Comparison of ENCODE assay signal across 22 cellular contexts in the genomic region with DNA sequence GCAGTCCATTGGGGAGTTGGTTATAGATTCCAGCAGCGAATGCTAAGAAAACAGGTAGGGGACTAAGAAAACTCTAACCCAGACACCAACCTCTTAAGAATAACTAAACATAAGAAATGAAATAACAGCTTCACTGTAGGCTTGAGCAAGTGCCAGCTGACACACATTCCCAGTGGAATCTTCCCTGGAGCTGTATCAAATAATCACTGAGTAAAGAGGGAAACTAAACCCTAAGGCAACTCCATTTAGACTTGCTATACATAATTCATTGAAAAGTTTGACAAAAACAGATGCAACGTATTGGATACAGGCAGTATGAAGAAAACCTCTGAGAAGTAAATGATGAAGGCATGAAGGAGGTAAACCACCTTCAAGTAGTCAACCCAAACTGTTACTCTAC.
A peak's percentile ranks its signal among the peaks of the same experiment; 100 is the strongest.
DNase-seq lines count a peak whose midpoint lies in the region; ATAC-seq, FAIRE-seq and TF ChIP-seq lines count a peak whose summit lies in the region.
"Had no signal": no experiment of that assay in that cellular context is flagged by ENCODE, and none has a peak within 500 bp of the region (broad histone marks: within the 10 kb centered on the region; RNA-seq: fewer than 3 reads in every experiment).

No MANE protein-coding gene starts in this region.

- H4K5ac ChIP-seq in IMR-90 (ENCODE audit: low read depth, low read length), result no peak overlapping the region

- H3K9ac ChIP-seq in IMR-90 (ENCODE audit: low read depth, low read length), result no peak overlapping the region
- H3K9ac ChIP-seq: KMS-11 had no signal

- no CpG with 5 or more reads among the region's 2 CpGs for WGBS in IMR-90 (ENCODE audit: extremely low coverage in 2 of 2, insufficient read length in 1 of 2), 2 experiments
- WGBS in thyroid gland, 2 donors, result 29 to 32% methylated on average over 2 of the region's 2 CpGs

- no peak overlapping the region for H4K91ac ChIP-seq in IMR-90 (ENCODE audit: insufficient read depth, low read depth, low read length)

- H3K4me3 ChIP-seq in IMR-90 (ENCODE audit: insufficient read depth, low read depth, low read length) (no peak overlapping the region), fibroblast of mammary gland (ENCODE audit: control insufficient read depth, low read depth, low read length) (no peak overlapping the region), thyroid gland (replicated peaks in 1 of 3) (no peak overlapping the region)
- H3K4me3 ChIP-seq: A549 had no signal

- H3K9me3 ChIP-seq in IMR-90 (ENCODE audit: control insufficient read depth, insufficient read depth, low read length) (peaks cover 1% of the 10 kb centered on the region; the same call in 1 of the 2 replicates), thyroid gland (no peaks in the 10 kb centered on the region)
- H3K9me3 ChIP-seq: A549 had no signal

- POLR2A ChIA-PET in IMR-90 (lab: Charles Lee; ENCODE audit: unreplicated experiment), result no interaction called here

- in situ Hi-C loops in IMR-90 (cut with MboI; ENCODE audit: low sequenced_read_pairs), result no loop called here

- H3K18ac ChIP-seq in IMR-90 (ENCODE audit: low read depth, low read length), result no peak overlapping the region

- H3K9me1 ChIP-seq in IMR-90 (ENCODE audit: insufficient read depth, low read length), result no peaks in the 10 kb centered on the region

- DNase-seq in EH (ENCODE audit: low read depth), result peak; percentile 44
- peak; percentile 35 for DNase-seq in IMR-90
- DNase-seq in fibroblast of mammary gland (ENCODE audit: low read depth), result peak; percentile 27
- DNase-seq in thyroid gland, result peak; percentile 8 to 10
- DNase-seq in nucleus accumbens (lab: John Stamatoyannopoulos, UW), result no peak
- no peak for DNase-seq in GM12891 (ENCODE audit: insufficient read length, low spot score)
- DNase-seq: Calu3, DMS79 treated with DMSO at 0.1 percent for 48 hours, H7, MM.1S, NCI-H1417, NCI-H1694, NCI-H2029 treated with DMSO at 0.1 percent for 48 hours, NCI-H446 treated with DMSO at 0.1 percent for 48 hours, NCI-H526, NCI-H82, SHP77 treated with DMSO at 0.1 percent for 48 hours, T-helper 1 cell had no signal

- H3K4me1 ChIP-seq in IMR-90 (ENCODE audit: control insufficient read depth, insufficient read depth, low read length), result no peaks in the 10 kb centered on the region
- peaks cover 9 to 10% of the 10 kb centered on the region in 2 donors for H3K4me1 ChIP-seq in thyroid gland
- H3K4me1 ChIP-seq: A549 had no signal

- no peak overlapping the region for H3K4me2 ChIP-seq in IMR-90 (ENCODE audit: low read depth, low read length)
- H3K4me2 ChIP-seq: A549, KMS-11 had no signal

- H3K14ac ChIP-seq in IMR-90 (replicated peaks; ENCODE audit: low read depth, low read length), result no peak overlapping the region

- ATAC-seq in IMR-90 (ENCODE audit: low read depth), result peak; percentile 32
- no peak for ATAC-seq in GM18502 (IDR thresholded peaks at IDR 0.05; ENCODE audit: poor library complexity, unreplicated experiment)
- ATAC-seq: A549, Panc1 had no signal

- H2AK5ac ChIP-seq in IMR-90 (ENCODE audit: low read depth, low read length), result no peak overlapping the region

- H3K4ac ChIP-seq in IMR-90 (ENCODE audit: low read depth, low read length), result no peak overlapping the region

- TF ChIP-seq RAD21 in IMR-90 (IDR thresholded peaks at IDR 0.05; ENCODE audit: low read length), result no peak

- intact Hi-C loops in IMR-90 (cut with micrococcal nuclease) (no loop called here), thyroid gland (cut with DNase I) (no loop called here)

- no peaks in the 10 kb centered on the region for H3K79me1 ChIP-seq in IMR-90 (ENCODE audit: low read depth in 1 of 2, low read length in 2 of 2)

- H2AK9ac ChIP-seq in IMR-90 (replicated peaks; ENCODE audit: low read depth, low read length, poor library complexity), result no peak overlapping the region

- H2BK15ac ChIP-seq in IMR-90 (ENCODE audit: low read depth, low read length), result no peak overlapping the region

- no peak overlapping the region for H3K56ac ChIP-seq in IMR-90 (ENCODE audit: extremely low read depth, insufficient read depth, low read length)

- FAIRE-seq in GM12891 (lab: Jason Lieb, UNC), result no peak

- no peak overlapping the region for H4K8ac ChIP-seq in IMR-90 (ENCODE audit: low read depth in 2 of 2, low read length in 2 of 2)

- BruUV-seq in IMR-90 (replicated peaks; lab: Mats Ljungman, UMichigan), result no TSS peak

- H3K27me3 ChIP-seq in IMR-90 (ENCODE audit: control insufficient read depth, insufficient read depth, low read length) (peaks cover 3% of the 10 kb centered on the region; the same call in 1 of the 2 replicates), thyroid gland (no peaks in the 10 kb centered on the region)

- no peak overlapping the region for H2BK120ac ChIP-seq in IMR-90 (ENCODE audit: low read depth, low read length)

- no peak overlapping the region for H3K23ac ChIP-seq in IMR-90 (ENCODE audit: low read depth, low read length)

- TF ChIP-seq POLR2A in IMR-90 (IDR thresholded peaks at IDR 0.05; ENCODE audit: low read depth, low read length) (no peak), thyroid gland (IDR thresholded peaks at IDR 0.05) (no peak), GM12891 (IDR thresholded peaks at IDR 0.05; ENCODE audit: low read depth, low read length) (no peak)

- no peak overlapping the region for H2BK20ac ChIP-seq in IMR-90 (ENCODE audit: low read depth, low read length)

- dilution Hi-C loops in IMR-90 (cut with HindIII; ENCODE audit: low sequenced_read_pairs, unreplicated experiment), result no loop called here

- H4K20me1 ChIP-seq in IMR-90 (ENCODE audit: insufficient read depth, low read length), result no peaks in the 10 kb centered on the region

- CTCF ChIA-PET in IMR-90 (lab: Yijun Ruan, JAX), result no interaction called here

- H2AFZ ChIP-seq in IMR-90 (replicated peaks; ENCODE audit: low read length, poor library complexity), result no peak overlapping the region

- TF ChIP-seq CTCF in IMR-90 (conservative IDR thresholded peaks at IDR 0.05; ENCODE audit: low read depth, low read length), result no peak
- TF ChIP-seq CTCF in fibroblast of mammary gland (conservative IDR thresholded peaks at IDR 0.05; ENCODE audit: control insufficient read depth, insufficient read depth, low read depth, low read length), result no peak
- TF ChIP-seq CTCF in thyroid gland (IDR thresholded peaks at IDR 0.05), result no peak

- H2BK5ac ChIP-seq in IMR-90 (ENCODE audit: low read depth, low read length, poor library complexity, severe bottlenecking), result no peak overlapping the region

- H3K36me3 ChIP-seq in IMR-90 (ENCODE audit: control insufficient read depth, insufficient read depth, low read length), result no peaks in the 10 kb centered on the region
- H3K36me3 ChIP-seq in thyroid gland, result no peaks in the 10 kb centered on the region

- H3K27ac ChIP-seq in IMR-90 (ENCODE audit: insufficient read depth, low read length), result no peak overlapping the region
- peak overlapping the region in 1 of 3 donors; percentile 14 for H3K27ac ChIP-seq in thyroid gland
- H3K27ac ChIP-seq: A549, KMS-11 had no signal

TF ChIP-seq in IMR-90, 13 proteins besides CTCF, POLR2A, EP300 and RAD21 (continues in another document):
- TF ChIP-seq MXI1 (IDR thresholded peaks at IDR 0.05; ENCODE audit: borderline replicate concordance, low read depth, low read length) (no peak), NFE2L2 (IDR thresholded peaks at IDR 0.05; ENCODE audit: low read depth, low read length) (no peak), MAZ (IDR thresholded peaks at IDR 0.05; ENCODE audit: borderline replicate concordance, low read depth, low read length) (no peak), BHLHE40 (IDR thresholded peaks at IDR 0.05; ENCODE audit: low read depth, low read length) (no peak), MAFK (IDR thresholded peaks at IDR 0.05; ENCODE audit: low read depth, low read length) (no peak)
- TF ChIP-seq, protein P1, sequence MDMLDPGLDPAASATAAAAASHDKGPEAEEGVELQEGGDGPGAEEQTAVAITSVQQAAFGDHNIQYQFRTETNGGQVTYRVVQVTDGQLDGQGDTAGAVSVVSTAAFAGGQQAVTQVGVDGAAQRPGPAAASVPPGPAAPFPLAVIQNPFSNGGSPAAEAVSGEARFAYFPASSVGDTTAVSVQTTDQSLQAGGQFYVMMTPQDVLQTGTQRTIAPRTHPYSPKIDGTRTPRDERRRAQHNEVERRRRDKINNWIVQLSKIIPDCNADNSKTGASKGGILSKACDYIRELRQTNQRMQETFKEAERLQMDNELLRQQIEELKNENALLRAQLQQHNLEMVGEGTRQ (IDR thresholded peaks at IDR 0.05; ENCODE audit: low read depth, low read length), result no peak

TF ChIP-seq in GM12891, 5 proteins besides CTCF, POLR2A, EP300 and RAD21:
- TF ChIP-seq POU2F2 (IDR thresholded peaks at IDR 0.05; ENCODE audit: low read depth, low read length) (no peak), SPI1 (IDR thresholded peaks at IDR 0.05; ENCODE audit: low read depth, low read length) (no peak), POLR2AphosphoS5 (IDR thresholded peaks at IDR 0.05; ENCODE audit: low read depth, low read length) (no peak), PAX5 (IDR thresholded peaks at IDR 0.05; ENCODE audit: insufficient read depth, low read length, severe bottlenecking) (no peak), TAF1 (IDR thresholded peaks at IDR 0.05; ENCODE audit: low read depth, low read length) (no peak)

Comparison
In these comparisons a context has a peak if more than half of its experiments do, and no peak if none do; other contexts are left out.
1. DNase-seq: peak in EH (single experiment), IMR-90 (single experiment), fibroblast of mammary gland (single experiment) and thyroid gland (2 of 2); none in nucleus accumbens (0 of 56) and GM12891 (single experiment).